1 cellular context compared by ENCODE assay signal in the genomic region with DNA sequence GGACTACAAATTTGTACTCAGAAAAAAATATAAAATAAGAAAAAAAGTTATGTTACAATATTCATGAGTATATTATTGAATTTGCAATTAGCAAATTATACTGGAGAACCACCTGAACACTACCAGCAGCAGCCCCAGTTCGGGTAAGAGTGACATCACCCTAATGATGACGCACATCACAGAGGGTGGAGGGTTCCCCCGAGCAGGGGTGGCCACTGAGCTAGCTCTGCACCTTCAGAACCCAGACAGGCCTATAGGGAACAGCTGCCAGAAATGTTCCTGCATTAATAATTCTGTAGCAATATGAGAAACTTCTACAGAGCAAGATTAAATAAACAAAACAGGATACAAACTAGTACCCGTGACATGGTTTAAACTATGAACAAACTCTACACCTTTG.
TF ChIP-seq lines count a peak whose summit lies in the region.

No MANE protein-coding gene starts in this region.

TF ChIP-seq in HEK293, 187 proteins besides CTCF, POLR2A, EP300 and RAD21 (continued from another document):
- no peak for TF ChIP-seq PRDM4 (tag by site-specific recombination; IDR thresholded peaks at IDR 0.05)
- TF ChIP-seq ZNF248 (tag by site-specific recombination; IDR thresholded peaks at IDR 0.05): no peak
- peak; percentile 76 for TF ChIP-seq ZNF398 (tag by site-specific recombination; IDR thresholded peaks at IDR 0.05)
- no peak for TF ChIP-seq ZNF670 (tag by site-specific recombination; IDR thresholded peaks at IDR 0.05; ENCODE audit: low read depth)
- TF ChIP-seq SP7 (tag by site-specific recombination; IDR thresholded peaks at IDR 0.05): 0 out of 2 replicates have a peak, but pooled peaks have one; percentile 16
- TF ChIP-seq ZNF707 (tag by site-specific recombination; IDR thresholded peaks at IDR 0.05): no peak
- TF ChIP-seq ZNF624 (tag by site-specific recombination; IDR thresholded peaks at IDR 0.05): no peak
- peak; percentile 85 for TF ChIP-seq ZNF629 (tag by site-specific recombination; IDR thresholded peaks at IDR 0.05)
- TF ChIP-seq, protein P1, sequence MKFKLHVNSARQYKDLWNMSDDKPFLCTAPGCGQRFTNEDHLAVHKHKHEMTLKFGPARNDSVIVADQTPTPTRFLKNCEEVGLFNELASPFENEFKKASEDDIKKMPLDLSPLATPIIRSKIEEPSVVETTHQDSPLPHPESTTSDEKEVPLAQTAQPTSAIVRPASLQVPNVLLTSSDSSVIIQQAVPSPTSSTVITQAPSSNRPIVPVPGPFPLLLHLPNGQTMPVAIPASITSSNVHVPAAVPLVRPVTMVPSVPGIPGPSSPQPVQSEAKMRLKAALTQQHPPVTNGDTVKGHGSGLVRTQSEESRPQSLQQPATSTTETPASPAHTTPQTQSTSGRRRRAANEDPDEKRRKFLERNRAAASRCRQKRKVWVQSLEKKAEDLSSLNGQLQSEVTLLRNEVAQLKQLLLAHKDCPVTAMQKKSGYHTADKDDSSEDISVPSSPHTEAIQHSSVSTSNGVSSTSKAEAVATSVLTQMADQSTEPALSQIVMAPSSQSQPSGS (tag by site-specific recombination; IDR thresholded peaks at IDR 0.05; ENCODE audit: low read depth): peak; percentile 79
- TF ChIP-seq, protein P2, sequence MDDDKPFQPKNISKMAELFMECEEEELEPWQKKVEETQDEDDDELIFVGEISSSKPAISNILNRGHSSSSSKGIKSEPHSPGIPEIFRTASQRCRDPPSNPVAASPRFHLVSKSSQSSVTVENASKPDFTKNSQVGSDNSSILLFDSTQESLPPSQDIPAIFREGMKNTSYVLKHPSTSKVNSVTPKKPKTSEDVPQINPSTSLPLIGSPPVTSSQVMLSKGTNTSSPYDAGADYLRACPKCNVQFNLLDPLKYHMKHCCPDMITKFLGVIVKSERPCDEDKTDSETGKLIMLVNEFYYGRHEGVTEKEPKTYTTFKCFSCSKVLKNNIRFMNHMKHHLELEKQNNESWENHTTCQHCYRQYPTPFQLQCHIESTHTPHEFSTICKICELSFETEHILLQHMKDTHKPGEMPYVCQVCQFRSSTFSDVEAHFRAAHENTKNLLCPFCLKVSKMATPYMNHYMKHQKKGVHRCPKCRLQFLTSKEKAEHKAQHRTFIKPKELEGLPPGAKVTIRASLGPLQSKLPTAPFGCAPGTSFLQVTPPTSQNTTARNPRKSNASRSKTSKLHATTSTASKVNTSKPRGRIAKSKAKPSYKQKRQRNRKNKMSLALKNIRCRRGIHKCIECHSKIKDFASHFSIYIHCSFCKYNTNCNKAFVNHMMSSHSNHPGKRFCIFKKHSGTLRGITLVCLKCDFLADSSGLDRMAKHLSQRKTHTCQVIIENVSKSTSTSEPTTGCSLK (tag by site-specific recombination; IDR thresholded peaks at IDR 0.05): no peak
- no peak for TF ChIP-seq ZNF202 (tag by site-specific recombination; IDR thresholded peaks at IDR 0.05; ENCODE audit: borderline replicate concordance)
- TF ChIP-seq WT1 (tag by site-specific recombination; IDR thresholded peaks at IDR 0.05): no peak
- TF ChIP-seq ZNF677 (tag by site-specific recombination; IDR thresholded peaks at IDR 0.05): no peak
- no peak for TF ChIP-seq ZNF560 (tag by site-specific recombination; IDR thresholded peaks at IDR 0.05; ENCODE audit: borderline replicate concordance)
- TF ChIP-seq, protein P3, sequence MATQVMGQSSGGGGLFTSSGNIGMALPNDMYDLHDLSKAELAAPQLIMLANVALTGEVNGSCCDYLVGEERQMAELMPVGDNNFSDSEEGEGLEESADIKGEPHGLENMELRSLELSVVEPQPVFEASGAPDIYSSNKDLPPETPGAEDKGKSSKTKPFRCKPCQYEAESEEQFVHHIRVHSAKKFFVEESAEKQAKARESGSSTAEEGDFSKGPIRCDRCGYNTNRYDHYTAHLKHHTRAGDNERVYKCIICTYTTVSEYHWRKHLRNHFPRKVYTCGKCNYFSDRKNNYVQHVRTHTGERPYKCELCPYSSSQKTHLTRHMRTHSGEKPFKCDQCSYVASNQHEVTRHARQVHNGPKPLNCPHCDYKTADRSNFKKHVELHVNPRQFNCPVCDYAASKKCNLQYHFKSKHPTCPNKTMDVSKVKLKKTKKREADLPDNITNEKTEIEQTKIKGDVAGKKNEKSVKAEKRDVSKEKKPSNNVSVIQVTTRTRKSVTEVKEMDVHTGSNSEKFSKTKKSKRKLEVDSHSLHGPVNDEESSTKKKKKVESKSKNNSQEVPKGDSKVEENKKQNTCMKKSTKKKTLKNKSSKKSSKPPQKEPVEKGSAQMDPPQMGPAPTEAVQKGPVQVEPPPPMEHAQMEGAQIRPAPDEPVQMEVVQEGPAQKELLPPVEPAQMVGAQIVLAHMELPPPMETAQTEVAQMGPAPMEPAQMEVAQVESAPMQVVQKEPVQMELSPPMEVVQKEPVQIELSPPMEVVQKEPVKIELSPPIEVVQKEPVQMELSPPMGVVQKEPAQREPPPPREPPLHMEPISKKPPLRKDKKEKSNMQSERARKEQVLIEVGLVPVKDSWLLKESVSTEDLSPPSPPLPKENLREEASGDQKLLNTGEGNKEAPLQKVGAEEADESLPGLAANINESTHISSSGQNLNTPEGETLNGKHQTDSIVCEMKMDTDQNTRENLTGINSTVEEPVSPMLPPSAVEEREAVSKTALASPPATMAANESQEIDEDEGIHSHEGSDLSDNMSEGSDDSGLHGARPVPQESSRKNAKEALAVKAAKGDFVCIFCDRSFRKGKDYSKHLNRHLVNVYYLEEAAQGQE (tag by site-specific recombination; IDR thresholded peaks at IDR 0.05): no peak
- TF ChIP-seq ZNF266 (tag by site-specific recombination; IDR thresholded peaks at IDR 0.05; ENCODE audit: low read depth): no peak
